ENCODE assay signal across 1 cellular context in the genomic region with DNA sequence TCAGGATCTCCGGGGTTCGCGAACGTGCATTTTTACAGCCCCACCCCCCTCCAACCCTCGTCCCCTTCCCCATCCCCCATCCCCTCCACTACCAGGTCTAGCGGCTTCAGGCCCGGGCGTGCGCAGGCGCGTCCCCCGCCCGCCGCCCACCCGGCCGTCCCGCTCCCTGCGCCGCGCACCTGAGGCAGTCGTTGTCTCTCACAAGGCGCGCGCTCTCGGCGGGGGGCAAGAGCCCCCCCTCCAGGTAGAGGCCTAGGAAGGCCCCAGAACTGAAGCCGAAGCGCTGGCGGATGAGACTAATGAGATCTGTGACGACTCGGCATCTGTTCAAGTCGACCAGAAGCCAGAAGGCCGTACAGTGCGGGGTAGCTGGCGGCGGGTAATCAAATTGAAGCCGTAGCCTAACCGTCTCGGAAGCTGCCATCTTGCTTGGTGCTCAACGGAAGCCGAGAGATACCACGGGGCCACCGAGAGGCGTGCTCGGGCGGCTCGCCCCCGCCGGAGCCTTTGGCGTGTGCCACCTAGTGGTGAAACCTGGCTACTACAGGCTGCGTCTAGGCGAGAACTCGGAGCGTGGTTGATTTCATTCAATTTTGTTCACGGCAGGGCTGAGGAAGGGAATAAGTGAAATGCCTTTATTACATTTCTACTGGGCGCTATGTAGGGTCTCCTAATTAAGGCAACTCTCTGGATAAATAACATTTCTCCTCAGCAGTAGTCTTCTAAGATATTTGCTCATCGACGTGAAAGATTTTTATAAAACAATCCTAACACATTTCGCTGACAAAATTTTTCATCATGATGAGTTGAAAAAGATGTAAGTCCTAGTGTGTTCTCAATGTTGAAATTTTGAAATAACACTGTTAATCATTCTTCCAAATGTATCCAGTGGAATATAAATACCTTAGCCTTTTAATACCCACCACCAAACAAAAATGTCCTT.
TF ChIP-seq lines count a peak whose summit lies in the region.

A gene with protein sequence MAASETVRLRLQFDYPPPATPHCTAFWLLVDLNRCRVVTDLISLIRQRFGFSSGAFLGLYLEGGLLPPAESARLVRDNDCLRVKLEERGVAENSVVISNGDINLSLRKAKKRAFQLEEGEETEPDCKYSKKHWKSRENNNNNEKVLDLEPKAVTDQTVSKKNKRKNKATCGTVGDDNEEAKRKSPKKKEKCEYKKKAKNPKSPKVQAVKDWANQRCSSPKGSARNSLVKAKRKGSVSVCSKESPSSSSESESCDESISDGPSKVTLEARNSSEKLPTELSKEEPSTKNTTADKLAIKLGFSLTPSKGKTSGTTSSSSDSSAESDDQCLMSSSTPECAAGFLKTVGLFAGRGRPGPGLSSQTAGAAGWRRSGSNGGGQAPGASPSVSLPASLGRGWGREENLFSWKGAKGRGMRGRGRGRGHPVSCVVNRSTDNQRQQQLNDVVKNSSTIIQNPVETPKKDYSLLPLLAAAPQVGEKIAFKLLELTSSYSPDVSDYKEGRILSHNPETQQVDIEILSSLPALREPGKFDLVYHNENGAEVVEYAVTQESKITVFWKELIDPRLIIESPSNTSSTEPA (minus strand): TSS at position 455 of the 943 bp plus-strand sequence. CDS start 31 bp downstream, at position 424.

TF ChIP-seq in GM12878, 131 proteins besides CTCF, POLR2A, EP300 and RAD21 (continued from another document and continues in another):
- TF ChIP-seq MEF2B (IDR thresholded peaks at IDR 0.05; ENCODE audit: partially characterized antibody, poor library complexity, severe bottlenecking) (peak; percentile 40), RCOR1 (conservative IDR thresholded peaks at IDR 0.05; ENCODE audit: low read depth, low read length) (0 out of 2 replicates have a peak, but pooled peaks have one; percentile 25), ASH2L (IDR thresholded peaks at IDR 0.05; ENCODE audit: borderline replicate concordance, low read depth) (no peak), TARDBP (IDR thresholded peaks at IDR 0.05; ENCODE audit: borderline replicate concordance) (0 out of 2 replicates have a peak, but pooled peaks have one; percentile 62), CREM (IDR thresholded peaks at IDR 0.05; ENCODE audit: low read depth) (peak; percentile 52; the same call in 1 of the 2 replicates), IRF4 (IDR thresholded peaks at IDR 0.05; ENCODE audit: low read depth, low read length) (no peak), PML (IDR thresholded peaks at IDR 0.05; ENCODE audit: low read length) (peak; percentile 88), NFYA (IDR thresholded peaks at IDR 0.05; ENCODE audit: borderline replicate concordance, low read depth, low read length) (no peak), KAT2A (conservative IDR thresholded peaks at IDR 0.05; ENCODE audit: control insufficient read depth, low read depth, low read length) (no peak), EED (IDR thresholded peaks at IDR 0.05; ENCODE audit: low read depth) (0 out of 2 replicates have a peak, but pooled peaks have one; percentile 8), FOS (IDR thresholded peaks at IDR 0.05; ENCODE audit: borderline replicate concordance, extremely low read depth, insufficient read length) (no peak), ZNF622 (IDR thresholded peaks at IDR 0.05) (no peak), TBL1XR1 (IDR thresholded peaks at IDR 0.05; ENCODE audit: low read depth, low read length) (no peak), ZNF24 (IDR thresholded peaks at IDR 0.05) (no peak), CHD4 (IDR thresholded peaks at IDR 0.05) (no peak), HDGF (IDR thresholded peaks at IDR 0.05) (0 out of 2 replicates have a peak, but pooled peaks have one; percentile 38), BHLHE40 (IDR thresholded peaks at IDR 0.05; ENCODE audit: borderline replicate concordance in 1 of 2, low read depth in 2 of 2, low read length in 1 of 2) (peak; percentile 79 to 90), BRCA1 (IDR thresholded peaks at IDR 0.05; ENCODE audit: low read depth, low read length) (no peak), SMAD5 (IDR thresholded peaks at IDR 0.05; ENCODE audit: low read depth) (no peak), STAT3 (IDR thresholded peaks at IDR 0.05; ENCODE audit: low read depth, low read length) (no peak), SREBF2 (IDR thresholded peaks at IDR 0.05; ENCODE audit: low read length) (no peak), NBN (IDR thresholded peaks at IDR 0.05) (peak; percentile 90), FOXK2 (IDR thresholded peaks at IDR 0.05) (no peak), BMI1 (IDR thresholded peaks at IDR 0.05; ENCODE audit: borderline replicate concordance) (no peak)
- TF ChIP-seq, protein P1, sequence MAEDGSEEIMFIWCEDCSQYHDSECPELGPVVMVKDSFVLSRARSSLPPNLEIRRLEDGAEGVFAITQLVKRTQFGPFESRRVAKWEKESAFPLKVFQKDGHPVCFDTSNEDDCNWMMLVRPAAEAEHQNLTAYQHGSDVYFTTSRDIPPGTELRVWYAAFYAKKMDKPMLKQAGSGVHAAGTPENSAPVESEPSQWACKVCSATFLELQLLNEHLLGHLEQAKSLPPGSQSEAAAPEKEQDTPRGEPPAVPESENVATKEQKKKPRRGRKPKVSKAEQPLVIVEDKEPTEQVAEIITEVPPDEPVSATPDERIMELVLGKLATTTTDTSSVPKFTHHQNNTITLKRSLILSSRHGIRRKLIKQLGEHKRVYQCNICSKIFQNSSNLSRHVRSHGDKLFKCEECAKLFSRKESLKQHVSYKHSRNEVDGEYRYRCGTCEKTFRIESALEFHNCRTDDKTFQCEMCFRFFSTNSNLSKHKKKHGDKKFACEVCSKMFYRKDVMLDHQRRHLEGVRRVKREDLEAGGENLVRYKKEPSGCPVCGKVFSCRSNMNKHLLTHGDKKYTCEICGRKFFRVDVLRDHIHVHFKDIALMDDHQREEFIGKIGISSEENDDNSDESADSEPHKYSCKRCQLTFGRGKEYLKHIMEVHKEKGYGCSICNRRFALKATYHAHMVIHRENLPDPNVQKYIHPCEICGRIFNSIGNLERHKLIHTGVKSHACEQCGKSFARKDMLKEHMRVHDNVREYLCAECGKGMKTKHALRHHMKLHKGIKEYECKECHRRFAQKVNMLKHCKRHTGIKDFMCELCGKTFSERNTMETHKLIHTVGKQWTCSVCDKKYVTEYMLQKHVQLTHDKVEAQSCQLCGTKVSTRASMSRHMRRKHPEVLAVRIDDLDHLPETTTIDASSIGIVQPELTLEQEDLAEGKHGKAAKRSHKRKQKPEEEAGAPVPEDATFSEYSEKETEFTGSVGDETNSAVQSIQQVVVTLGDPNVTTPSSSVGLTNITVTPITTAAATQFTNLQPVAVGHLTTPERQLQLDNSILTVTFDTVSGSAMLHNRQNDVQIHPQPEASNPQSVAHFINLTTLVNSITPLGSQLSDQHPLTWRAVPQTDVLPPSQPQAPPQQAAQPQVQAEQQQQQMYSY (CRISPR knock-in tag; IDR thresholded peaks at IDR 0.05): no peak
- TF ChIP-seq, protein P2, sequence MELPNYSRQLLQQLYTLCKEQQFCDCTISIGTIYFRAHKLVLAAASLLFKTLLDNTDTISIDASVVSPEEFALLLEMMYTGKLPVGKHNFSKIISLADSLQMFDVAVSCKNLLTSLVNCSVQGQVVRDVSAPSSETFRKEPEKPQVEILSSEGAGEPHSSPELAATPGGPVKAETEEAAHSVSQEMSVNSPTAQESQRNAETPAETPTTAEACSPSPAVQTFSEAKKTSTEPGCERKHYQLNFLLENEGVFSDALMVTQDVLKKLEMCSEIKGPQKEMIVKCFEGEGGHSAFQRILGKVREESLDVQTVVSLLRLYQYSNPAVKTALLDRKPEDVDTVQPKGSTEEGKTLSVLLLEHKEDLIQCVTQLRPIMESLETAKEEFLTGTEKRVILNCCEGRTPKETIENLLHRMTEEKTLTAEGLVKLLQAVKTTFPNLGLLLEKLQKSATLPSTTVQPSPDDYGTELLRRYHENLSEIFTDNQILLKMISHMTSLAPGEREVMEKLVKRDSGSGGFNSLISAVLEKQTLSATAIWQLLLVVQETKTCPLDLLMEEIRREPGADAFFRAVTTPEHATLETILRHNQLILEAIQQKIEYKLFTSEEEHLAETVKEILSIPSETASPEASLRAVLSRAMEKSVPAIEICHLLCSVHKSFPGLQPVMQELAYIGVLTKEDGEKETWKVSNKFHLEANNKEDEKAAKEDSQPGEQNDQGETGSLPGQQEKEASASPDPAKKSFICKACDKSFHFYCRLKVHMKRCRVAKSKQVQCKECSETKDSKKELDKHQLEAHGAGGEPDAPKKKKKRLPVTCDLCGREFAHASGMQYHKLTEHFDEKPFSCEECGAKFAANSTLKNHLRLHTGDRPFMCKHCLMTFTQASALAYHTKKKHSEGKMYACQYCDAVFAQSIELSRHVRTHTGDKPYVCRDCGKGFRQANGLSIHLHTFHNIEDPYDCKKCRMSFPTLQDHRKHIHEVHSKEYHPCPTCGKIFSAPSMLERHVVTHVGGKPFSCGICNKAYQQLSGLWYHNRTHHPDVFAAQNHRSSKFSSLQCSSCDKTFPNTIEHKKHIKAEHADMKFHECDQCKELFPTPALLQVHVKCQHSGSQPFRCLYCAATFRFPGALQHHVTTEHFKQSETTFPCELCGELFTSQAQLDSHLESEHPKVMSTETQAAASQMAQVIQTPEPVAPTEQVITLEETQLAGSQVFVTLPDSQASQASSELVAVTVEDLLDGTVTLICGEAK (IDR thresholded peaks at IDR 0.05; ENCODE audit: borderline replicate concordance): no peak
- TF ChIP-seq, protein P3, sequence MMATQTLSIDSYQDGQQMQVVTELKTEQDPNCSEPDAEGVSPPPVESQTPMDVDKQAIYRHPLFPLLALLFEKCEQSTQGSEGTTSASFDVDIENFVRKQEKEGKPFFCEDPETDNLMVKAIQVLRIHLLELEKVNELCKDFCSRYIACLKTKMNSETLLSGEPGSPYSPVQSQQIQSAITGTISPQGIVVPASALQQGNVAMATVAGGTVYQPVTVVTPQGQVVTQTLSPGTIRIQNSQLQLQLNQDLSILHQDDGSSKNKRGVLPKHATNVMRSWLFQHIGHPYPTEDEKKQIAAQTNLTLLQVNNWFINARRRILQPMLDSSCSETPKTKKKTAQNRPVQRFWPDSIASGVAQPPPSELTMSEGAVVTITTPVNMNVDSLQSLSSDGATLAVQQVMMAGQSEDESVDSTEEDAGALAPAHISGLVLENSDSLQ (IDR thresholded peaks at IDR 0.05): no peak
- TF ChIP-seq, protein P4, sequence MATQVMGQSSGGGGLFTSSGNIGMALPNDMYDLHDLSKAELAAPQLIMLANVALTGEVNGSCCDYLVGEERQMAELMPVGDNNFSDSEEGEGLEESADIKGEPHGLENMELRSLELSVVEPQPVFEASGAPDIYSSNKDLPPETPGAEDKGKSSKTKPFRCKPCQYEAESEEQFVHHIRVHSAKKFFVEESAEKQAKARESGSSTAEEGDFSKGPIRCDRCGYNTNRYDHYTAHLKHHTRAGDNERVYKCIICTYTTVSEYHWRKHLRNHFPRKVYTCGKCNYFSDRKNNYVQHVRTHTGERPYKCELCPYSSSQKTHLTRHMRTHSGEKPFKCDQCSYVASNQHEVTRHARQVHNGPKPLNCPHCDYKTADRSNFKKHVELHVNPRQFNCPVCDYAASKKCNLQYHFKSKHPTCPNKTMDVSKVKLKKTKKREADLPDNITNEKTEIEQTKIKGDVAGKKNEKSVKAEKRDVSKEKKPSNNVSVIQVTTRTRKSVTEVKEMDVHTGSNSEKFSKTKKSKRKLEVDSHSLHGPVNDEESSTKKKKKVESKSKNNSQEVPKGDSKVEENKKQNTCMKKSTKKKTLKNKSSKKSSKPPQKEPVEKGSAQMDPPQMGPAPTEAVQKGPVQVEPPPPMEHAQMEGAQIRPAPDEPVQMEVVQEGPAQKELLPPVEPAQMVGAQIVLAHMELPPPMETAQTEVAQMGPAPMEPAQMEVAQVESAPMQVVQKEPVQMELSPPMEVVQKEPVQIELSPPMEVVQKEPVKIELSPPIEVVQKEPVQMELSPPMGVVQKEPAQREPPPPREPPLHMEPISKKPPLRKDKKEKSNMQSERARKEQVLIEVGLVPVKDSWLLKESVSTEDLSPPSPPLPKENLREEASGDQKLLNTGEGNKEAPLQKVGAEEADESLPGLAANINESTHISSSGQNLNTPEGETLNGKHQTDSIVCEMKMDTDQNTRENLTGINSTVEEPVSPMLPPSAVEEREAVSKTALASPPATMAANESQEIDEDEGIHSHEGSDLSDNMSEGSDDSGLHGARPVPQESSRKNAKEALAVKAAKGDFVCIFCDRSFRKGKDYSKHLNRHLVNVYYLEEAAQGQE (IDR thresholded peaks at IDR 0.05; ENCODE audit: low read depth, low read length): no peak
- TF ChIP-seq, protein P5, sequence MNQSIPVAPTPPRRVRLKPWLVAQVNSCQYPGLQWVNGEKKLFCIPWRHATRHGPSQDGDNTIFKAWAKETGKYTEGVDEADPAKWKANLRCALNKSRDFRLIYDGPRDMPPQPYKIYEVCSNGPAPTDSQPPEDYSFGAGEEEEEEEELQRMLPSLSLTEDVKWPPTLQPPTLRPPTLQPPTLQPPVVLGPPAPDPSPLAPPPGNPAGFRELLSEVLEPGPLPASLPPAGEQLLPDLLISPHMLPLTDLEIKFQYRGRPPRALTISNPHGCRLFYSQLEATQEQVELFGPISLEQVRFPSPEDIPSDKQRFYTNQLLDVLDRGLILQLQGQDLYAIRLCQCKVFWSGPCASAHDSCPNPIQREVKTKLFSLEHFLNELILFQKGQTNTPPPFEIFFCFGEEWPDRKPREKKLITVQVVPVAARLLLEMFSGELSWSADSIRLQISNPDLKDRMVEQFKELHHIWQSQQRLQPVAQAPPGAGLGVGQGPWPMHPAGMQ (IDR thresholded peaks at IDR 0.05; ENCODE audit: borderline replicate concordance): no peak
- TF ChIP-seq, protein P6, sequence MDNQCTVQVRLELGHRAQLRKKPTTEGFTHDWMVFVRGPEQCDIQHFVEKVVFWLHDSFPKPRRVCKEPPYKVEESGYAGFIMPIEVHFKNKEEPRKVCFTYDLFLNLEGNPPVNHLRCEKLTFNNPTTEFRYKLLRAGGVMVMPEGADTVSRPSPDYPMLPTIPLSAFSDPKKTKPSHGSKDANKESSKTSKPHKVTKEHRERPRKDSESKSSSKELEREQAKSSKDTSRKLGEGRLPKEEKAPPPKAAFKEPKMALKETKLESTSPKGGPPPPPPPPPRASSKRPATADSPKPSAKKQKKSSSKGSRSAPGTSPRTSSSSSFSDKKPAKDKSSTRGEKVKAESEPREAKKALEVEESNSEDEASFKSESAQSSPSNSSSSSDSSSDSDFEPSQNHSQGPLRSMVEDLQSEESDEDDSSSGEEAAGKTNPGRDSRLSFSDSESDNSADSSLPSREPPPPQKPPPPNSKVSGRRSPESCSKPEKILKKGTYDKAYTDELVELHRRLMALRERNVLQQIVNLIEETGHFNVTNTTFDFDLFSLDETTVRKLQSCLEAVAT (IDR thresholded peaks at IDR 0.05): no peak; the same call in 1 of the 2 replicates
- TF ChIP-seq, protein P7, sequence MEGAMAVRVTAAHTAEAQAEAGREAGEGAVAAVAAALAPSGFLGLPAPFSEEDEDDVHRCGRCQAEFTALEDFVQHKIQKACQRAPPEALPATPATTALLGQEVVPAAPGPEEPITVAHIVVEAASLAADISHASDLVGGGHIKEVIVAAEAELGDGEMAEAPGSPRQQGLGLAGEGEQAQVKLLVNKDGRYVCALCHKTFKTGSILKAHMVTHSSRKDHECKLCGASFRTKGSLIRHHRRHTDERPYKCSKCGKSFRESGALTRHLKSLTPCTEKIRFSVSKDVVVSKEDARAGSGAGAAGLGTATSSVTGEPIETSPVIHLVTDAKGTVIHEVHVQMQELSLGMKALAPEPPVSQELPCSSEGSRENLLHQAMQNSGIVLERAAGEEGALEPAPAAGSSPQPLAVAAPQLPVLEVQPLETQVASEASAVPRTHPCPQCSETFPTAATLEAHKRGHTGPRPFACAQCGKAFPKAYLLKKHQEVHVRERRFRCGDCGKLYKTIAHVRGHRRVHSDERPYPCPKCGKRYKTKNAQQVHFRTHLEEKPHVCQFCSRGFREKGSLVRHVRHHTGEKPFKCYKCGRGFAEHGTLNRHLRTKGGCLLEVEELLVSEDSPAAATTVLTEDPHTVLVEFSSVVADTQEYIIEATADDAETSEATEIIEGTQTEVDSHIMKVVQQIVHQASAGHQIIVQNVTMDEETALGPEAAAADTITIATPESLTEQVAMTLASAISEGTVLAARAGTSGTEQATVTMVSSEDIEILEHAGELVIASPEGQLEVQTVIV (IDR thresholded peaks at IDR 0.05; ENCODE audit: borderline replicate concordance, partially characterized antibody): no peak
